8 cellular contexts compared by ENCODE assay signal in the genomic region with DNA sequence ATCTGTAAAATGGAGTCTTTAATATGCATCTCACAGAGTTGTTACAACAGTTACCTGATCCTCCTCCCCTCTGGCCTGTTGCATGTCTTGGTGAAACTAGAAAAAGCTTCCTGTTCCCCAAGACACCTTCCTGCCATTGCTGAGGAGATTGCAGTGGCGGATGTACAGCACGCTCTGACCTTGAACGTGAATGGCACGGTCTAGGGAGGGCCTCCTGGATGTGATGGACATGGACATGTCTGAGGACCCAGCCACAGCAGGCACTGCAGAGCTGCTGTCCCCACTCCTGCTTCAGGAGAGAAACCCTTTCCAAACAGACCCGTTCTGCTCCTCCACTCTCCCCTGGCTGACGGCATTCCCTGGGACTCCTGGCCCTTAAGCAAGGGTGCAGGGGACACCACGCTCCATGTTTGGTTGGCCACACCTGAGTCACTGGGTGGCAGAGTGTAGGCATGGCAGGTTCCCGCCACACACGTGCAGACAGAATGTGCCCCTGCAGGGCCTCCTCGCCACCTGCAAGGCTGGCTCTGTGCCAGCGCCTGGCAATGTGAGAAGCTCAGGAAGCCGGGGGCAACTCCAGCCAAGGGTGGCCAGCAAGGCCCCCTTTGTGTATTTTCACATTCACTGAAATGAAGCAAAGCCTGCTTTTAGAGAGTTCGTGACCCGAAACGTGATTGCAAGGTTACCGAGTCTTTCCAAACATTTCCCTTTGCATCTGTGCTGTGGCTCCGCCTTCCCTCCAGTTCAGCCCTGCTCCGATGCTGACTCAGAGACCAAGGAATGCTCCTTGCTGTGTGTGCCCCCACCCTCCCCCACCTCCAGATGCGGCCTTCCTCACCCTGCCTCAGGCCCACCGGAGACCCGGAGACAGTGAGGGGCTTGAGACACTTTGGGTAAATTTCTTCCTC. TPM values are rescaled to one million over a fixed set of nuclear protein-coding genes. Genes with fewer than 3 reads are reported as not detected.
DNase-seq lines count a peak whose midpoint lies in the region; ATAC-seq, FAIRE-seq and TF ChIP-seq lines count a peak whose summit lies in the region.

No MANE protein-coding gene starts in this region.

- H3K4me3 ChIP-seq in brain microvascular endothelial cell (ENCODE audit: low read depth, low read length), result no peak overlapping the region

- in situ Hi-C loops in brain microvascular endothelial cell (cut with HindIII; ENCODE audit: low pct_ligation_motif_present, low sequenced_read_pairs), result no loop called here

- H3K27ac ChIP-seq in brain microvascular endothelial cell, result no peak overlapping the region

- DNase-seq in DMS53 treated with DMSO at 0.1 percent for 48 hours (lab: John Stamatoyannopoulos, UW; ENCODE audit: unreplicated experiment), result peak; percentile 98
- peak; percentile 48 for DNase-seq in NCI-H1694 (lab: John Stamatoyannopoulos, UW)
- peak; percentile 71 for DNase-seq in brain microvascular endothelial cell
- peak in 1 of 2 donors; percentile 23 for DNase-seq in left colon
- peak; percentile 85 for DNase-seq in urothelium cell line (ENCODE audit: low spot score)
- DNase-seq in GM19240 (ENCODE audit: insufficient read length, low spot score), result no peak

- no peak for TF ChIP-seq CTCF in brain microvascular endothelial cell (IDR thresholded peaks at IDR 0.05; ENCODE audit: low read depth, low read length, missing control alignments)

- no peaks in the 10 kb centered on the region for H3K27me3 ChIP-seq in brain microvascular endothelial cell (replicated peaks)

- intact Hi-C loops in left colon (cut with DNase I, micrococcal nuclease), result no loop called here

- no peaks in the 10 kb centered on the region for H3K36me3 ChIP-seq in brain microvascular endothelial cell (replicated peaks)

- ATAC-seq in left colon (peak; percentile 37), HG03135 (IDR thresholded peaks at IDR 0.05; ENCODE audit: unreplicated experiment) (no peak), GM19397 (IDR thresholded peaks at IDR 0.05; ENCODE audit: unreplicated experiment) (no peak)

- peak; percentile 92 for FAIRE-seq in urothelium cell line (lab: Jason Lieb, UNC)

RNA-seq across cellular contexts. Expression of gene HTRA3, which starts 46.0 kb away (rescaled TPM):
- 1 to 10 TPM; 2.5 to 6.6 TPM for total RNA-seq in left colon
